ENCODE assay signal across 9 cellular contexts in the genomic region with DNA sequence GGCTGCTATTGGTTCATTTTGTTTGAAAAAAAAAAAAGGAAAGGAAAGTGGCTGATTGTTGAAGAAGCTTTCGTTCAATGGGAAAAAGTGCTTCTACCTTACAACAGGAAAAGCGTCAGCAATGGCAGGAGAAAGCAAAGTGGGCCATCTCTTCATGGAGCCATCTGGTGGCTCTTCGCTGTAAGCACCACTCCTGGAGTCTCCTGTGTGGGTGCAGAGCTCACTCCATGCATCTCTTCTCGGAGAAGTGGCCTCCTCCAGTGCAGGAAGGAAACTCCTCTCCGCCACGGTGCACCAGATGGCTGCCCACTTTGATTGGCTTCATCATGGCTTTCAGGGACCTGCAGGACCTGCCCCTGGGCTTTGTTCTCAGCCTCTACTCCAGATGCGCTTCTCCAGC.
DNase-seq lines count a peak whose midpoint lies in the region; ATAC-seq and TF ChIP-seq lines count a peak whose summit lies in the region.
"Had no signal": no experiment of that assay in that cellular context is flagged by ENCODE, and none has a peak within 500 bp of the region (broad histone marks: within the 10 kb centered on the region; RNA-seq: fewer than 3 reads in every experiment).

No MANE protein-coding gene starts in this region.

- no peaks in the 10 kb centered on the region for H3K9me3 Mint-ChIP-seq in Caco-2 (ENCODE audit: unreplicated experiment)
- no peaks in the 10 kb centered on the region for H3K9me3 Mint-ChIP-seq in memory B cell
- H3K9me3 Mint-ChIP-seq: T-cell had no signal

- H3K4me1 ChIP-seq in Caco-2: peaks cover 2% of the 10 kb centered on the region; the same call in 1 of the 2 replicates

- H3K36me3 Mint-ChIP-seq in Caco-2 (ENCODE audit: insufficient read depth, unreplicated experiment): no peaks in the 10 kb centered on the region
- no peaks in the 10 kb centered on the region for H3K36me3 Mint-ChIP-seq in memory B cell
- H3K36me3 Mint-ChIP-seq: T-cell had no signal

- no peaks in the 10 kb centered on the region for H3K9me3 ChIP-seq in Caco-2

- H3K4me1 Mint-ChIP-seq in Caco-2 (ENCODE audit: low read depth, unreplicated experiment) (peaks cover 13% of the 10 kb centered on the region), memory B cell (peaks cover 44% of the 10 kb centered on the region)

- CTCF ChIA-PET in Caco-2 (lab: Charles Lee): interaction anchor here (0.9 to 1.9 kb wide), 5 partner anchors 252 to 296 kb away, joined by 3 to 13 read pairs (median 7); partner anchors contain the start of gene ATAD1

- intact Hi-C loops in Caco-2 (cut with micrococcal nuclease; ENCODE audit: unreplicated experiment): loop anchor here (1.0 to 2.0 kb wide), 3 partner anchors 253 to 274 kb away; no protein-coding TSS in a partner anchor

- no peak overlapping the region for H3K27ac Mint-ChIP-seq in Caco-2 (ENCODE audit: unreplicated experiment)
- peak overlapping the region; percentile 75 for H3K27ac Mint-ChIP-seq in memory B cell

- no peaks in the 10 kb centered on the region for H3K36me3 ChIP-seq in Caco-2 (ENCODE audit: control insufficient read depth, insufficient read depth, low read length)

- TF ChIP-seq CTCF in Caco-2 (IDR thresholded peaks at IDR 0.05; ENCODE audit: insufficient read depth in 1 of 2, low read depth in 1 of 2, low read length in 1 of 2, severe bottlenecking in 1 of 2, unreplicated experiment in 1 of 2) (peak; percentile 64 to 84), choroid plexus epithelial cell (conservative IDR thresholded peaks at IDR 0.05; ENCODE audit: low read depth, low read length) (peak; percentile 77)

- H3K27me3 Mint-ChIP-seq in Caco-2 (ENCODE audit: insufficient read depth, unreplicated experiment) (no peaks in the 10 kb centered on the region), memory B cell (no peaks in the 10 kb centered on the region)
- H3K27me3 Mint-ChIP-seq: T-cell had no signal

- H3K4me3 ChIP-seq in Caco-2 (ENCODE audit: low read depth, low read length) (no peak overlapping the region), choroid plexus epithelial cell (ENCODE audit: low read depth, low read length) (no peak overlapping the region)

- H3K27me3 ChIP-seq in Caco-2 (replicated peaks; ENCODE audit: control insufficient read depth, insufficient read depth, low read length): no peaks in the 10 kb centered on the region

- no TSS peak for BruUV-seq in Caco-2 (replicated peaks; lab: Mats Ljungman, UMichigan)

- POLR2A ChIA-PET in Caco-2 (lab: Charles Lee): no interaction called here

- ATAC-seq in GM21423 (IDR thresholded peaks at IDR 0.05; ENCODE audit: unreplicated experiment) (peak; percentile 25), memory B cell (ENCODE audit: low read depth) (peak; percentile 33), GM18511 (IDR thresholded peaks at IDR 0.05; ENCODE audit: unreplicated experiment) (no peak), GM19328 (IDR thresholded peaks at IDR 0.05; ENCODE audit: unreplicated experiment) (no peak)

- H3K4me3 Mint-ChIP-seq in Caco-2 (ENCODE audit: unreplicated experiment): no peak overlapping the region
- H3K4me3 Mint-ChIP-seq in memory B cell: no peak overlapping the region
- H3K4me3 Mint-ChIP-seq: T-cell had no signal

- DNase-seq in Caco-2 (peak; percentile 58 to 62), NCI-H345 (lab: John Stamatoyannopoulos, UW) (peak; percentile 44), choroid plexus epithelial cell (ENCODE audit: low read depth) (peak; percentile 69), memory B cell (ENCODE audit: low spot score in 2 of 2) (no peak)
- DNase-seq in central memory CD4-positive, alpha-beta T cell: no peak

Comparison
In these comparisons a context has a peak if more than half of its experiments do, and no peak if none do; other contexts are left out.
1. DNase-seq: peak in Caco-2 (2 of 2), NCI-H345 (single experiment) and choroid plexus epithelial cell (single experiment); none in memory B cell (0 of 2) and central memory CD4-positive, alpha-beta T cell (single experiment).
2. ATAC-seq: peak in GM21423 (single experiment) and memory B cell (single experiment); none in GM18511 (single experiment) and GM19328 (single experiment).